In genomic region chr6:78867370-78868040, GRCh38 we compare ENCODE assay signal across 8 cellular contexts. TPM values are rescaled to one million over a fixed set of nuclear protein-coding genes. Genes with fewer than 3 reads are reported as not detected.
DNase-seq lines count a peak whose midpoint lies in the region; ATAC-seq and TF ChIP-seq lines count a peak whose summit lies in the region.

A gene with protein sequence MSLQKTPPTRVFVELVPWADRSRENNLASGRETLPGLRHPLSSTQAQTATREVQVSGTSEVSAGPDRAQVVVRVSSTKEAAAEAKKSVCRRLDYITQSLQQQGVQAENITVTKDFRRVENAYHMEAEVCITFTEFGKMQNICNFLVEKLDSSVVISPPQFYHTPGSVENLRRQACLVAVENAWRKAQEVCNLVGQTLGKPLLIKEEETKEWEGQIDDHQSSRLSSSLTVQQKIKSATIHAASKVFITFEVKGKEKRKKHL (plus strand): TSS chr6:78867551. CDS start chr6:78867577, 26 bp downstream.

- CTCF ChIA-PET in AG04449 (lab: Yijun Ruan, JAX) (no interaction called here), WTC11 (lab: Charles Lee) (no interaction called here)

- peak within 1 kb of the TSS; percentile 90 for H3K27ac Mint-ChIP-seq in WTC11

- peaks cover 10% of the 10 kb centered on the region for H3K4me1 Mint-ChIP-seq in WTC11

- H3K4me3 Mint-ChIP-seq in WTC11, result peak within 1 kb of the TSS; percentile 90

- POLR2A ChIA-PET in AG04449 (lab: Yijun Ruan, JAX) (no interaction called here), WTC11 (lab: Charles Lee) (interaction anchor here (0.6 kb wide), 1 partner anchor 365 kb away, joined by 4 read pairs; no protein-coding TSS in a partner anchor)

- DNase-seq in AG04449 (ENCODE audit: low read depth, low spot score) (no peak), NCI-H2196 (lab: John Stamatoyannopoulos, UW; ENCODE audit: unreplicated experiment) (peak; percentile 81), WTC11 (ENCODE audit: low spot score) (peak; percentile 83), caudate nucleus (lab: John Stamatoyannopoulos, UW) (peak; percentile 17 to 90 (median 75)), islet precursor cell (peak; percentile 93)
- peak; percentile 65 to 76 (median 75) for DNase-seq in stimulated activated CD4-positive, alpha-beta T cell treated with anti-CD3 and anti-CD28 coated beads, Interleukin-12 subunit alpha, Interleukin-12 subunit beta, amount 100 ng/mL, for 48 hours (ENCODE audit: low read depth in 2 of 3, low spot score in 1 of 3)

- no peak within 1 kb of the TSS for H3K27ac ChIP-seq in caudate nucleus (ENCODE audit: low read depth, low read length)

- peak within 1 kb of the TSS; percentile 97 for H3K4me3 ChIP-seq in AG04449 (ENCODE audit: low read depth, low read length)

- TF ChIP-seq CTCF in AG04449 (IDR thresholded peaks at IDR 0.05; ENCODE audit: insufficient read depth, low read length, missing control alignments) (no peak), WTC11 (IDR thresholded peaks at IDR 0.05) (no peak)

- ATAC-seq in GM18867 (IDR thresholded peaks at IDR 0.05; ENCODE audit: unreplicated experiment) (peak; percentile 97), HG03097 (IDR thresholded peaks at IDR 0.05; ENCODE audit: low FRiP score, unreplicated experiment) (peak; percentile 97), WTC11 (peak; percentile 95)

- no peaks in the 10 kb centered on the region for H3K27me3 Mint-ChIP-seq in WTC11 (ENCODE audit: low read depth)

- peaks cover 6% of the 10 kb centered on the region; the same call in 1 of the 2 replicates for H3K36me3 Mint-ChIP-seq in WTC11

- no peaks in the 10 kb centered on the region for H3K9me3 Mint-ChIP-seq in WTC11

TF ChIP-seq in WTC11, 78 proteins besides CTCF, POLR2A, EP300 and RAD21 (continues in another document):
- peak; percentile 14; the same call in 1 of the 2 replicates for TF ChIP-seq ZBTB43 (CRISPR knock-in tag; IDR thresholded peaks at IDR 0.05)
- peak; percentile 87 for TF ChIP-seq MAX (CRISPR knock-in tag; IDR thresholded peaks at IDR 0.05)
- TF ChIP-seq STAT6 (CRISPR knock-in tag; conservative IDR thresholded peaks at IDR 0.05; ENCODE audit: low read depth), result no peak
- TF ChIP-seq FOXJ3 (CRISPR knock-in tag; IDR thresholded peaks at IDR 0.05; ENCODE audit: borderline replicate concordance), result no peak
- TF ChIP-seq, protein P1, sequence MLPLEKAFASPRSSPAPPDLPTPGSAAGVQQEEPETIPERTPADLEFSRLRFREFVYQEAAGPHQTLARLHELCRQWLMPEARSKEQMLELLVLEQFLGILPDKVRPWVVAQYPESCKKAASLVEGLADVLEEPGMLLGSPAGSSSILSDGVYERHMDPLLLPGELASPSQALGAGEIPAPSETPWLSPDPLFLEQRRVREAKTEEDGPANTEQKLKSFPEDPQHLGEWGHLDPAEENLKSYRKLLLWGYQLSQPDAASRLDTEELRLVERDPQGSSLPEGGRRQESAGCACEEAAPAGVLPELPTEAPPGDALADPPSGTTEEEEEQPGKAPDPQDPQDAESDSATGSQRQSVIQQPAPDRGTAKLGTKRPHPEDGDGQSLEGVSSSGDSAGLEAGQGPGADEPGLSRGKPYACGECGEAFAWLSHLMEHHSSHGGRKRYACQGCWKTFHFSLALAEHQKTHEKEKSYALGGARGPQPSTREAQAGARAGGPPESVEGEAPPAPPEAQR (CRISPR knock-in tag; IDR thresholded peaks at IDR 0.05), result no peak
- peak; percentile 40; the same call in 1 of the 2 replicates for TF ChIP-seq ZNF281 (CRISPR knock-in tag; IDR thresholded peaks at IDR 0.05)
- peak; percentile 74 for TF ChIP-seq FOXP1 (CRISPR knock-in tag; IDR thresholded peaks at IDR 0.05; ENCODE audit: borderline replicate concordance)
- TF ChIP-seq, protein P2, sequence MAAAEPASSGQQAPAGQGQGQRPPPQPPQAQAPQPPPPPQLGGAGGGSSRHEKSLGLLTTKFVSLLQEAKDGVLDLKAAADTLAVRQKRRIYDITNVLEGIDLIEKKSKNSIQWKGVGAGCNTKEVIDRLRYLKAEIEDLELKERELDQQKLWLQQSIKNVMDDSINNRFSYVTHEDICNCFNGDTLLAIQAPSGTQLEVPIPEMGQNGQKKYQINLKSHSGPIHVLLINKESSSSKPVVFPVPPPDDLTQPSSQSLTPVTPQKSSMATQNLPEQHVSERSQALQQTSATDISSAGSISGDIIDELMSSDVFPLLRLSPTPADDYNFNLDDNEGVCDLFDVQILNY (CRISPR knock-in tag; IDR thresholded peaks at IDR 0.05), result 0 out of 2 replicates have a peak, but pooled peaks have one; percentile 9
- 0 out of 2 replicates have a peak, but pooled peaks have one; percentile 35 for TF ChIP-seq ZBTB21 (CRISPR knock-in tag; IDR thresholded peaks at IDR 0.05; ENCODE audit: borderline replicate concordance)
- TF ChIP-seq CREM (CRISPR knock-in tag; IDR thresholded peaks at IDR 0.05), result peak; percentile 81; the same call in 1 of the 2 replicates
- TF ChIP-seq ZNF423 (CRISPR knock-in tag; IDR thresholded peaks at IDR 0.05), result peak; percentile 81
- TF ChIP-seq, protein P3, sequence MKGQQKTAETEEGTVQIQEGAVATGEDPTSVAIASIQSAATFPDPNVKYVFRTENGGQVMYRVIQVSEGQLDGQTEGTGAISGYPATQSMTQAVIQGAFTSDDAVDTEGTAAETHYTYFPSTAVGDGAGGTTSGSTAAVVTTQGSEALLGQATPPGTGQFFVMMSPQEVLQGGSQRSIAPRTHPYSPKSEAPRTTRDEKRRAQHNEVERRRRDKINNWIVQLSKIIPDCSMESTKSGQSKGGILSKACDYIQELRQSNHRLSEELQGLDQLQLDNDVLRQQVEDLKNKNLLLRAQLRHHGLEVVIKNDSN (CRISPR knock-in tag; IDR thresholded peaks at IDR 0.05), result peak; percentile 25; the same call in 1 of the 2 replicates
- no peak for TF ChIP-seq ZNF416 (CRISPR knock-in tag; IDR thresholded peaks at IDR 0.05)
- 0 out of 2 replicates have a peak, but pooled peaks have one; percentile 7 for TF ChIP-seq NFYB (CRISPR knock-in tag; conservative IDR thresholded peaks at IDR 0.05; ENCODE audit: low read depth)

RNA-seq across cellular contexts. Expression of the gene that starts here (rescaled TPM):
- total RNA-seq in WTC11 (2021), result 6.0 to 7.1 TPM (median 6.1 TPM) in 3 replicates
